8 cellular contexts compared by ENCODE assay signal in genomic region chr18:45837283-45838070, GRCh38. TPM values are rescaled to one million over a fixed set of nuclear protein-coding genes. Genes with fewer than 3 reads are reported as not detected.
A peak's percentile ranks its signal among the peaks of the same experiment; 100 is the strongest.
DNase-seq lines count a peak whose midpoint lies in the region; ATAC-seq and TF ChIP-seq lines count a peak whose summit lies in the region.

No MANE protein-coding gene starts in this region.

- H3K36me3 ChIP-seq in HUES6 (ENCODE audit: control insufficient read depth, insufficient read depth, low read length) (no peaks in the 10 kb centered on the region), left ventricle myocardium inferior (no peaks in the 10 kb centered on the region), skeletal muscle tissue (ENCODE audit: control insufficient read depth in 3 of 3, insufficient read depth in 3 of 3, low read length in 3 of 3) (no peaks in the 10 kb centered on the region)

- peak; percentile 50 for TF ChIP-seq CTCF in left ventricle myocardium inferior (IDR thresholded peaks at IDR 0.05; ENCODE audit: borderline replicate concordance)

- H3K9ac ChIP-seq in HUES6 (ENCODE audit: low read length), result no peak overlapping the region
- peak overlapping the region in 1 of 3 donors; percentile 33 for H3K9ac ChIP-seq in skeletal muscle tissue (ENCODE audit: low read depth in 1 of 3, low read length in 3 of 3)

- DNase-seq in EH (ENCODE audit: low read depth) (peak; percentile 54), left ventricle myocardium inferior (peak; percentile 50), medulla oblongata (ENCODE audit: extremely low spot score) (no peak)
- DNase-seq in activated effector memory CD4-positive, alpha-beta T cell treated with anti-CD3 and anti-CD28 coated beads, Interleukin-2, amount 50 U/mL, for 16 hours, result peak; percentile 73

- intact Hi-C loops in left ventricle myocardium inferior (cut with micrococcal nuclease), result no loop called here

- H3K4me1 ChIP-seq in HUES6 (ENCODE audit: control insufficient read depth, insufficient read depth, low read length), result peaks cover 12% of the 10 kb centered on the region; the same call in 1 of the 2 replicates
- H3K4me1 ChIP-seq in left ventricle myocardium inferior, result peaks cover 26% of the 10 kb centered on the region
- peaks cover 9 to 18% (median 15%) of the 10 kb centered on the region in 3 donors for H3K4me1 ChIP-seq in skeletal muscle tissue (ENCODE audit: control insufficient read depth in 3 of 3, insufficient read depth in 3 of 3, low read length in 3 of 3)

- no peak overlapping the region for H3K27ac ChIP-seq in HUES6 (ENCODE audit: low read depth, low read length)
- H3K27ac ChIP-seq in left ventricle myocardium inferior (replicated peaks), result no peak overlapping the region
- H3K27ac ChIP-seq in skeletal muscle tissue (ENCODE audit: low read depth, low read length), result no peak overlapping the region

- peaks cover 58% of the 10 kb centered on the region for H3K27me3 ChIP-seq in HUES6 (ENCODE audit: control insufficient read depth, insufficient read depth, low read length)
- H3K27me3 ChIP-seq in left ventricle myocardium inferior (ENCODE audit: low read depth), result peaks cover 55% of the 10 kb centered on the region
- peaks cover 61 to 74% (median 64%) of the 10 kb centered on the region in 3 donors for H3K27me3 ChIP-seq in skeletal muscle tissue (ENCODE audit: control insufficient read depth in 3 of 3, insufficient read depth in 3 of 3, low read length in 3 of 3)

- H3K4me3 ChIP-seq in HUES6 (ENCODE audit: low read depth, low read length), result peak overlapping the region; percentile 59
- peak overlapping the region; percentile 64 for H3K4me3 ChIP-seq in left ventricle myocardium inferior
- peak overlapping the region; percentile 43 to 54 (median 49) for H3K4me3 ChIP-seq in skeletal muscle tissue (ENCODE audit: low read length in 3 of 3)

- ATAC-seq in GM18870 (IDR thresholded peaks at IDR 0.05; ENCODE audit: unreplicated experiment), result no peak
- ATAC-seq in GM18858 (IDR thresholded peaks at IDR 0.05; ENCODE audit: unreplicated experiment), result no peak

- H3K9me3 ChIP-seq in HUES6 (ENCODE audit: control insufficient read depth, insufficient read depth, low read depth, low read length) (no peaks in the 10 kb centered on the region), left ventricle myocardium inferior (replicated peaks) (no peaks in the 10 kb centered on the region), skeletal muscle tissue (ENCODE audit: control insufficient read depth in 3 of 3, low read length in 3 of 3) (no peaks in the 10 kb centered on the region)

RNA-seq across cellular contexts. Expression of gene SIGLEC15, which starts 12.0 kb away (rescaled TPM):
- total RNA-seq in left ventricle myocardium inferior, result 0.19 TPM
- not detected for total RNA-seq in skeletal muscle tissue
